11 cellular contexts compared by ENCODE assay signal in the genomic region with DNA sequence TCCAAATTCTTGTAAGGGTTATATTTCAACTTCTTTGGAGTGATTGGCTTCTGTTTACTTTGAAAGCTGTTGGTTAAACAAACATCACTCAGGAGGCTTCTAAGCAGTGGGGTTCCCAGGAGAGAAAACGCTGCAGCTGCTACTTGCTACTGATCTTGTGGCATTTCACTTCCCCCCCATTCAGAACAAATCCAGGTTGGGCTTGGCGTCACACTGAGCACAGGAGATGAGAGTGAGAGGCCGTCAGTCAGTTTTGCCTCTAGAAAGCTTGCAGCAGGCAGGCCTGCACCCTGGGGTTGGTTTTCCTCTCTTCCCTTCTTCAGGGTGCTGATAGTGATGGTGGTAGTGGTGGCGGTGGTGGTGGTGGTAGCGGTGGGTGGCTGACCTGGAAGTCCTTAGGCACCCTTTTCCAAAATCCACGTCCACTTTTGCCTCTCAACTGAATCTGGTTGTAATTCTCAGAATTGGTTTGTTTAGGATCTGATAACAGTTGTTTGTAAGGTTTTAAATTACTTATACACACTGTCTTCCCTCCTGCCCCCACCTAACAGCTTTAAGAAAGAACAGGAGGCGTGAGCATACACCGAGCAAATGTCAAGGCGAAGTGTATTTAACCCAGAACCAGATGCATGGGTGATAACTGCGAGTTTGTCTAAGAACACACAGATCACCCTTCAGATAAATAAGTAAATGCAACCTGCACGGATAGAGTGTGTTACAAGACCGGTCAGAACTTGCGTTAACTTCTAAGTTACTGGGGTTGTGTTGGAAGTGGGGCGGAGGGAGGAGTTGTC.
DNase-seq lines count a peak whose midpoint lies in the region; TF ChIP-seq lines count a peak whose summit lies in the region.
"Had no signal": no experiment of that assay in that cellular context is flagged by ENCODE, and none has a peak within 500 bp of the region (broad histone marks: within the 10 kb centered on the region; RNA-seq: fewer than 3 reads in every experiment).

No MANE protein-coding gene starts in this region.

- H3K27ac ChIP-seq in BLaER1: no peak overlapping the region
- no peak overlapping the region for H3K27ac ChIP-seq in HUES48 (ENCODE audit: low read depth, low read length)
- H3K27ac ChIP-seq: neutrophil had no signal

- H3K9me3 ChIP-seq in BLaER1: peaks cover 35% of the 10 kb centered on the region
- H3K9me3 ChIP-seq in HUES48 (ENCODE audit: control insufficient read depth, insufficient read depth, low read length): no peaks in the 10 kb centered on the region
- H3K9me3 ChIP-seq: neutrophil had no signal

- H3K36me3 ChIP-seq in BLaER1 (no peaks in the 10 kb centered on the region), HUES48 (ENCODE audit: control insufficient read depth, insufficient read depth, low read length) (no peaks in the 10 kb centered on the region)
- H3K36me3 ChIP-seq: neutrophil had no signal

- H3K4me1 ChIP-seq in BLaER1 (peaks cover 24% of the 10 kb centered on the region), HUES48 (ENCODE audit: control insufficient read depth, insufficient read depth, low read length) (peaks cover 58% of the 10 kb centered on the region)

- peak overlapping the region; percentile 44 for H3K4me2 ChIP-seq in BLaER1

- DNase-seq in NCI-H526 (lab: John Stamatoyannopoulos, UW) (peak; percentile 29 to 57), iPS-NIHi11 (ENCODE audit: low spot score) (peak; percentile 42), amniotic stem cell (lab: John Stamatoyannopoulos, UW) (no peak), LoVo (ENCODE audit: low spot score) (no peak), foreskin fibroblast (no peak)
- DNase-seq in activated effector memory CD4-positive, alpha-beta T cell treated with Interleukin-2 at 50 U/mL for 16 hours: no peak
- DNase-seq: stimulated activated CD4-positive, alpha-beta T cell treated with anti-CD3 and anti-CD28 coated beads, Interleukin-4, amount 100 ng/mL, for 4 hours; T-helper 17 cell had no signal

- H3K9ac ChIP-seq in BLaER1 (no peak overlapping the region), HUES48 (ENCODE audit: low read depth, low read length) (no peak overlapping the region)

- H4K20me1 ChIP-seq in BLaER1: no peaks in the 10 kb centered on the region

- no peak overlapping the region for H3K4me3 ChIP-seq in BLaER1
- H3K4me3 ChIP-seq in HUES48 (ENCODE audit: low read depth, low read length): peak overlapping the region; percentile 71
- no peak overlapping the region for H3K4me3 ChIP-seq in foreskin fibroblast (ENCODE audit: low read depth in 1 of 2, low read length in 2 of 2)

- no peak for TF ChIP-seq CTCF in foreskin fibroblast (IDR thresholded peaks at IDR 0.05; ENCODE audit: low read depth, low read length)

- peaks cover 58% of the 10 kb centered on the region for H3K27me3 ChIP-seq in BLaER1
- peaks cover 82% of the 10 kb centered on the region for H3K27me3 ChIP-seq in HUES48 (ENCODE audit: control insufficient read depth, insufficient read depth, low read length)

Comparison
In these comparisons a context has a peak if more than half of its experiments do, and no peak if none do; other contexts are left out.
1. DNase-seq: peak in NCI-H526 (2 of 2) and iPS-NIHi11 (single experiment); none in amniotic stem cell (single experiment), LoVo (single experiment), activated effector memory CD4-positive, alpha-beta T cell treated with Interleukin-2 at 50 U/mL for 16 hours (single experiment) and foreskin fibroblast (0 of 2).